ENCODE assay signal across 8 cellular contexts in the genomic region with DNA sequence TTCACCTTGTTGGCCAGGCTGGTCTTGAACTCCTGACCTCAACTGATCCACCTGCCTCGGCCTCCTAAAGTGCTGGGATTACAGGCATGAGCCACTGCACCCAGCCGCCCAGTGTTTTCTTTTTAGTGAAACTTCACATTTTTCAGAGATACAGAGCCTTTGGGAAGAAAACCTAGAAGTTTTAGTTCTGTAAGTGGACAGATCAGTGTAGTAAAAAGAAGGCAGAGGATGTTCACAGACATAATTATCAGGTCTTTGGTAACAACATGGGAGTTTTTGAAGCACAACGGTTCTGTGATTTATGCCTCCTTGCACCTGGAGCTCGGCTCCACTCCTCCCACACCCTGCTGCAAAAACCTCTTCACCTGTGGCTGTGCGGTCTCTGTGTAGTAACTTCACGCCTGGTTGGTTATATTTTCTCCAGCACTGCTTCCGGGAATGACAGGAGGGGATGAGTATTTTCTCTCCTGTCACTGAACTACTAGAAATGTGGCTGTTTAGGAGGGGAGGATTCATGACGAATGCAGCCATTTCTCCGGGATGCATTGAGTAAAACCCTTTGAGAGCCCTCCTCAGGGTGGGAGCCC.
DNase-seq lines count a peak whose midpoint lies in the region; ATAC-seq and TF ChIP-seq lines count a peak whose summit lies in the region.

No MANE protein-coding gene starts in this region.

- peaks cover 47% of the 10 kb centered on the region for H3K4me1 Mint-ChIP-seq in stimulated activated naive CD8-positive, alpha-beta T cell treated with anti-CD3 and anti-CD28 coated beads, Interleukin-15, amount 100 ng/mL, for 72 hours

- no peak for TF ChIP-seq CTCF in VCaP (conservative IDR thresholded peaks at IDR 0.05)

- H3K27ac Mint-ChIP-seq in stimulated activated naive CD8-positive, alpha-beta T cell treated with anti-CD3 and anti-CD28 coated beads, Interleukin-15, amount 100 ng/mL, for 72 hours: peak overlapping the region in 1 of 2 donors; percentile 78

- no peaks in the 10 kb centered on the region for H3K9me3 Mint-ChIP-seq in stimulated activated naive CD8-positive, alpha-beta T cell treated with anti-CD3 and anti-CD28 coated beads, Interleukin-15, amount 100 ng/mL, for 72 hours

- no peak overlapping the region for H3K4me3 ChIP-seq in H7 (ENCODE audit: insufficient read depth, low read depth, low read length)

- no peaks in the 10 kb centered on the region for H3K27me3 Mint-ChIP-seq in stimulated activated naive CD8-positive, alpha-beta T cell treated with anti-CD3 and anti-CD28 coated beads, Interleukin-15, amount 100 ng/mL, for 72 hours

- no peaks in the 10 kb centered on the region for H3K36me3 ChIP-seq in H7 (replicated peaks; ENCODE audit: control insufficient read depth, insufficient read depth, low read length)

- DNase-seq in COLO668 (lab: John Stamatoyannopoulos, UW; ENCODE audit: unreplicated experiment) (peak; percentile 91), HK-2 (ENCODE audit: unreplicated experiment) (peak; percentile 68), H7 (no peak), ecto neural progenitor cell (ENCODE audit: low spot score) (no peak), CD1c-positive myeloid dendritic cell (ENCODE audit: extremely low spot score) (no peak)
- DNase-seq in stimulated activated naive CD8-positive, alpha-beta T cell treated with anti-CD3 and anti-CD28 coated beads, Interleukin-15, amount 100 ng/mL, for 72 hours: no peak

- peak overlapping the region; percentile 8 to 59 for H3K4me3 Mint-ChIP-seq in stimulated activated naive CD8-positive, alpha-beta T cell treated with anti-CD3 and anti-CD28 coated beads, Interleukin-15, amount 100 ng/mL, for 72 hours

- H3K27ac ChIP-seq in VCaP: peak overlapping the region; percentile 99

- no peaks in the 10 kb centered on the region for H3K27me3 ChIP-seq in H7 (ENCODE audit: control insufficient read depth, insufficient read depth, low read length)

- ATAC-seq in GM19372 (IDR thresholded peaks at IDR 0.05; ENCODE audit: low read depth, unreplicated experiment): peak; percentile 54
- ATAC-seq in stimulated activated naive CD8-positive, alpha-beta T cell treated with anti-CD3 and anti-CD28 coated beads, Interleukin-15, amount 100 ng/mL, for 72 hours: peak; percentile 53

Comparison
In these comparisons a context has a peak if more than half of its experiments do, and no peak if none do; other contexts are left out.
1. DNase-seq: peak in COLO668 (single experiment) and HK-2 (single experiment); none in stimulated activated naive CD8-positive, alpha-beta T cell treated with anti-CD3 and anti-CD28 coated beads, Interleukin-15, amount 100 ng/mL, for 72 hours (0 of 2), H7 (single experiment), ecto neural progenitor cell (single experiment) and CD1c-positive myeloid dendritic cell (single experiment).